Comparison of ENCODE assay signal across 18 cellular contexts in the genomic region with DNA sequence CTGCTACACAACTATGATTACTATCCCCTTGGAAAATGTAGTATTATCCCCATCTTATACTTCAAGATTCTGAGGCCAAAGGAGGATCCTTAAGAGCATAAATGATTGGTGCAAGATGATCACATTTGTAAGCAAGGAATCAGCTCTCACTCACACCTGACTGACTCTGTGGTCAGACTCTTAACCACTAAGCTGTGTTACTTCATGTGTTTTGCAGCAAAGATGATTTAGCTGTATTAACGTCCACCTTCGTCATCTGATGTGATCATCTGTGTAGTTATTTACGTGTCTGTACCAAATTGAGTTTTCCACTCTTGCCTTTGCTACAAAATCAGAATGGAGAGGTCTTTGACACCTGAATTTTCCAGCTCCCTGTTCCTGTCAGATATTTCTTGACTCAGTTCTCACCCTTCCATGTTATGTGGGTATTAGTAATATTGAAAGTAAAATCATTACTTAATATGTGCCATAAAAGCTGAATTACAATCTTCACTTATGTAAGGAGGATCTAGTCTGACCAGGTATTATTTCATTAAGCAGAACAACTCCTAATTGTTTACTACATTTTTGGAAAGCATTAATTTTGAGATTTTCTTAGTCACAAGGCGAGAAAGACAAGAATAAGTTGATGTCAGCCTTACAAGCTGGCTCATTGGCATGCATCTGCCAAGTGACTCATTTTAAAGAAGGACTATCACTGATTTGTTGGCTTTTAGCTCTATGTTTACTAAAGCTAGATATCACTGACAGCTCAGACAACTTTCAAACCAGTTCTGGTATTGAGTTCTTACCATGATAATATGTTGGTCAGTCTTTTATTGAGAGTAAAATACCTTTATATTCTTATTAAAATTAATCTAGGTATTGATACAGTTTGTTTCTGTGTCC.
DNase-seq lines count a peak whose midpoint lies in the region; ATAC-seq, FAIRE-seq and TF ChIP-seq lines count a peak whose summit lies in the region.
"Had no signal": no experiment of that assay in that cellular context is flagged by ENCODE, and none has a peak within 500 bp of the region (broad histone marks: within the 10 kb centered on the region; RNA-seq: fewer than 3 reads in every experiment).

No MANE protein-coding gene starts in this region.

- peaks cover 32% of the 10 kb centered on the region for H3K9me3 Mint-ChIP-seq in activated T-helper 2 cell treated with anti-CD3 and anti-CD28 coated beads, Interferon-gamma antibody, Interleukin-2, Interleukin-4, amounts not matched to agents 10 μg/mL and 5 μg/mL and 100 μg/mL, durations not matched to agents 14 hours and 24 hours and 36 hours

- 77 to 79% methylated on average over 4 of the region's 4 CpGs for WGBS in lower leg skin, 2 donors

- no peak for FAIRE-seq in GM12891 (lab: Jason Lieb, UNC)
- FAIRE-seq: astrocyte, GM19239 had no signal

- H3K27me3 Mint-ChIP-seq in activated T-helper 2 cell treated with anti-CD3 and anti-CD28 coated beads, Interferon-gamma antibody, Interleukin-2, Interleukin-4, amounts not matched to agents 10 μg/mL and 5 μg/mL and 100 μg/mL, durations not matched to agents 14 hours and 24 hours and 36 hours (ENCODE audit: low read depth), result no peaks in the 10 kb centered on the region
- H3K27me3 Mint-ChIP-seq: activated CD4-positive, alpha-beta T cell treated with anti-CD3 and anti-CD28 coated beads for 36 hours; CD4-positive, alpha-beta memory T cell had no signal

- no peaks in the 10 kb centered on the region for H3K4me1 Mint-ChIP-seq in activated T-helper 2 cell treated with anti-CD3 and anti-CD28 coated beads, Interferon-gamma antibody, Interleukin-2, Interleukin-4, amounts not matched to agents 10 μg/mL and 5 μg/mL and 100 μg/mL, durations not matched to agents 14 hours and 24 hours and 36 hours (ENCODE audit: low read depth)
- H3K4me1 Mint-ChIP-seq: activated CD4-positive, alpha-beta T cell treated with anti-CD3 and anti-CD28 coated beads for 36 hours; CD4-positive, alpha-beta memory T cell had no signal

- H3K36me3 Mint-ChIP-seq in activated T-helper 2 cell treated with anti-CD3 and anti-CD28 coated beads, Interferon-gamma antibody, Interleukin-2, Interleukin-4, amounts not matched to agents 10 μg/mL and 5 μg/mL and 100 μg/mL, durations not matched to agents 14 hours and 24 hours and 36 hours (ENCODE audit: low read depth), result no peaks in the 10 kb centered on the region
- H3K36me3 Mint-ChIP-seq: CD4-positive, alpha-beta memory T cell had no signal

- intact Hi-C loops in activated T-helper 2 cell treated with anti-CD3 and anti-CD28 coated beads, Interferon-gamma antibody, Interleukin-2, Interleukin-4, amounts not matched to agents 10 μg/mL and 5 μg/mL and 100 μg/mL, durations not matched to agents 14 hours and 24 hours and 36 hours (cut with micrococcal nuclease), result no loop called here
- intact Hi-C loops in lower leg skin (cut with DNase I; ENCODE audit: low total_unique reads), result no loop called here

- H3K4me3 Mint-ChIP-seq in activated T-helper 2 cell treated with anti-CD3 and anti-CD28 coated beads, Interferon-gamma antibody, Interleukin-2, Interleukin-4, amounts not matched to agents 10 μg/mL and 5 μg/mL and 100 μg/mL, durations not matched to agents 14 hours and 24 hours and 36 hours (ENCODE audit: low read depth), result no peak overlapping the region
- H3K4me3 Mint-ChIP-seq: activated CD4-positive, alpha-beta T cell treated with anti-CD3 and anti-CD28 coated beads for 36 hours; CD4-positive, alpha-beta memory T cell had no signal

- ATAC-seq in GM19324 (IDR thresholded peaks at IDR 0.05; ENCODE audit: low FRiP score, unreplicated experiment), result peak; percentile 72
- ATAC-seq in HG02759 (IDR thresholded peaks at IDR 0.05; ENCODE audit: unreplicated experiment), result peak; percentile 60
- peak; percentile 71 for ATAC-seq in HG03571 (IDR thresholded peaks at IDR 0.05; ENCODE audit: unreplicated experiment)
- ATAC-seq: activated CD4-positive, alpha-beta T cell treated with anti-CD3 and anti-CD28 coated beads for 36 hours had no signal

- no peak overlapping the region for H3K27ac Mint-ChIP-seq in activated T-helper 2 cell treated with anti-CD3 and anti-CD28 coated beads, Interferon-gamma antibody, Interleukin-2, Interleukin-4, amounts not matched to agents 10 μg/mL and 5 μg/mL and 100 μg/mL, durations not matched to agents 14 hours and 24 hours and 36 hours
- H3K27ac Mint-ChIP-seq: activated CD4-positive, alpha-beta T cell treated with anti-CD3 and anti-CD28 coated beads for 36 hours; CD4-positive, alpha-beta memory T cell had no signal

- no peak overlapping the region for H3K4me3 ChIP-seq in foreskin fibroblast (ENCODE audit: low read depth in 1 of 2, low read length in 2 of 2)
- no peak overlapping the region for H3K4me3 ChIP-seq in lower leg skin (ENCODE audit: low read depth, poor library complexity, severe bottlenecking)
- H3K4me3 ChIP-seq: right atrium auricular region had no signal

- no peak for TF ChIP-seq POLR2A in GM12891 (IDR thresholded peaks at IDR 0.05; ENCODE audit: low read depth, low read length)
- TF ChIP-seq POLR2A in lower leg skin (IDR thresholded peaks at IDR 0.05), result no peak

- TF ChIP-seq CTCF in foreskin fibroblast (IDR thresholded peaks at IDR 0.05; ENCODE audit: low read depth, low read length) (no peak), lower leg skin (IDR thresholded peaks at IDR 0.05) (no peak)

- peak; percentile 21 for DNase-seq in renal cortical epithelial cell (ENCODE audit: low read depth)
- no peak for DNase-seq in activated T-helper 2 cell treated with anti-CD3 and anti-CD28 coated beads, Interferon-gamma antibody, Interleukin-2, Interleukin-4, amounts not matched to agents 10 μg/mL and 5 μg/mL and 100 μg/mL, durations not matched to agents 14 hours and 24 hours and 36 hours (ENCODE audit: low spot score)
- DNase-seq in GM12891 (ENCODE audit: insufficient read length, low spot score), result no peak
- DNase-seq in foreskin fibroblast, result no peak
- no peak for DNase-seq in lower leg skin (ENCODE audit: low spot score in 2 of 2)
- DNase-seq: activated CD4-positive, alpha-beta T cell treated with anti-CD3 and anti-CD28 coated beads for 36 hours; CD4-positive, alpha-beta memory T cell; foreskin melanocyte; Kasumi-1; kidney glomerular epithelial cell; NCI-H2171; SW 1271 had no signal

TF ChIP-seq in GM12891, 5 proteins besides CTCF, POLR2A, EP300 and RAD21:
- no peak for TF ChIP-seq POLR2AphosphoS5 (IDR thresholded peaks at IDR 0.05; ENCODE audit: low read depth, low read length)
- TF ChIP-seq POU2F2 (IDR thresholded peaks at IDR 0.05; ENCODE audit: low read depth, low read length), result no peak
- TF ChIP-seq SPI1 (IDR thresholded peaks at IDR 0.05; ENCODE audit: low read depth, low read length), result no peak
- TF ChIP-seq TAF1 (IDR thresholded peaks at IDR 0.05; ENCODE audit: low read depth, low read length), result no peak
- TF ChIP-seq PAX5 (IDR thresholded peaks at IDR 0.05; ENCODE audit: insufficient read depth, low read length, severe bottlenecking), result no peak
TF ChIP-seq in GM12891: peak in this region for 0.
